In genomic region chrX:154027003-154027402, GRCh38 we compare ENCODE assay signal across 22 cellular contexts.
"Had no signal": no experiment of that assay in that cellular context is flagged by ENCODE, and none has a peak within 500 bp of the region (broad histone marks: within the 10 kb centered on the region; RNA-seq: fewer than 3 reads in every experiment).

No MANE protein-coding gene starts in this region.

- H3K4me3 ChIP-seq: esophagus muscularis mucosa had no signal

- H3K27me3 ChIP-seq: esophagus muscularis mucosa had no signal

- FAIRE-seq: colon, endometrium, frontal cortex had no signal

- H3K9me3 ChIP-seq: esophagus muscularis mucosa had no signal

- ATAC-seq: activated CD8-positive, alpha-beta T cell treated with anti-CD3 and anti-CD28 coated beads for 36 hours; activated T-cell treated with anti-CD3 and anti-CD28 coated beads, Interleukin-2, amount 50 U/mL, for 4 hours; activated T-helper 17 cell treated with anti-CD3 and anti-CD28 coated beads, Interleukin-2, amount 50 U/mL, for 72 hours; WTC11 had no signal

- DNase-seq: activated CD4-positive, alpha-beta T cell treated with anti-CD3 and anti-CD28 coated beads for 1 hour; activated CD4-positive, alpha-beta T cell treated with anti-CD3 and anti-CD28 coated beads for 4 hours; activated CD4-positive, alpha-beta T cell treated with anti-CD3 and anti-CD28 coated beads, Interleukin-2, amount 10 ng/mL, durations not matched to agents 7 days and 5 days; activated CD4-positive, alpha-beta T cell treated with anti-CD3 and anti-CD28 coated beads, Interleukin-2, amount 50 U/mL, for 4 hours; activated CD8-positive, alpha-beta memory T cell treated with anti-CD3 and anti-CD28 coated beads for 24 hours; activated CD8-positive, alpha-beta T cell treated with anti-CD3 and anti-CD28 coated beads for 36 hours; activated effector memory CD4-positive, alpha-beta T cell treated with Interleukin-2 at 50 U/mL for 16 hours; activated gamma-delta T cell treated with Interleukin-2 at 50 U/mL for 16 hours; activated naive CD4-positive, alpha-beta T cell treated with anti-CD3 and anti-CD28 coated beads, Interleukin-2, amount 50 U/mL, for 16 hours; activated naive CD4-positive, alpha-beta T cell treated with Interleukin-2 at 50 U/mL for 16 hours; activated T-cell treated with anti-CD3 and anti-CD28 coated beads, Interleukin-2, amount 50 U/mL, for 4 hours; amniotic stem cell; anterior cingulate cortex; effector CD8-positive, alpha-beta T cell; head of caudate nucleus; T-helper 2 cell had no signal

- H3K27ac ChIP-seq: esophagus muscularis mucosa had no signal
